In the genomic region with DNA sequence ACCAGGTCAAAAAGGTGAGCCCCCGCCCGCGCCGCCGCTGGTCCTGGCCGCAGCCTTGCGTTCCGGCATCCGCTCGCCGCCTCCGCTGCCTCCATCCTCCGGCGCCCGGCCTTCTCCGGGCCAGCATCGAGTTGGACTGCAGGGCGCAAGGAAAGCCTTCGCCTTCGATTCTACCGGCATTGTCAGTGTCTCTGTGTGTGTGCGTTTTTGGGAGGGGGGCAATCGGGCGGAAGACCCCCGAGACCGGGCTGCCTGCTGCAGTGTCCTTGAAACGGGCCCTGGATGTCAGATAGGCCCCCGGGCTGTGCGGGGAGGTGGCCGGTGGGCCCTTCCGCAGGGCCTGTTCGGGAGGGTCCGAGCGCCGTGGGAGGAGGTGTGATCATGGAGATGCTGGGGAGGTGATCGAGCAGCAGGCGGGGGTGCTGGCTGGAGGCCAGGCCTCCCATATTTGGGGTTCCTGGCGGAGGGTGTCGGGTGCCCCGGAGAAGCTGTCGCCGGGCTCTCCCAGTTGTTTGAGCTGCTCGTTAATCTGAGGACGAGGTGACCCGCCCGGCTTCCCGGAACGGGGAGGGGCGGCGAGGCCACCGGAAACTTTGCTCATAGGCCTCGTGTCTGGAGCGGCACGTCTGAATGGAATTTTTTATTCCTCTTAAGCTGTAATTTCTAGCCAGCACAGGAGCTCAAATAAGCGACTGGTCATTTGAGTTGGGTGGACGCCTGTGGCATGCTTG, we compare ENCODE assay signal across 8 cellular contexts. TPM values are rescaled to one million over a fixed set of nuclear protein-coding genes. Genes with fewer than 3 reads are reported as not detected.
DNase-seq lines count a peak whose midpoint lies in the region; ATAC-seq, FAIRE-seq and TF ChIP-seq lines count a peak whose summit lies in the region.

No MANE protein-coding gene starts in this region.

- intact Hi-C loops in pancreas (cut with DNase I) = no loop called here

- TF ChIP-seq POLR2A in GM18505 (IDR thresholded peaks at IDR 0.05; ENCODE audit: borderline replicate concordance, extremely low read depth, insufficient read depth, insufficient read length) (peak; percentile 11), tibial nerve (IDR thresholded peaks at IDR 0.05) (no peak)

- DNase-seq in RCC 7860 (ENCODE audit: low spot score) (peak; percentile 41), frontal cortex (ENCODE audit: low spot score in 2 of 2) (peak; percentile 52 to 77), pancreas (peak; percentile 52 to 86 (median 66)), tibial nerve (ENCODE audit: low spot score in 2 of 2) (peak; percentile 40 to 61), HuH-7 (ENCODE audit: low spot score) (no peak)
- DNase-seq in activated gamma-delta T cell treated with anti-CD3 and anti-CD28 coated beads, Interleukin-2, amount 50 U/mL, for 16 hours (ENCODE audit: low read depth) = peak; percentile 61

- H3K27ac ChIP-seq in pancreas (peak overlapping the region; percentile 27 to 83 (median 80)), tibial nerve (peak overlapping the region; percentile 83 to 96 (median 91))

- no peak for FAIRE-seq in RCC 7860 (lab: Jason Lieb, UNC)
- no peak for FAIRE-seq in frontal cortex (lab: Jason Lieb, UNC)
- no peak for FAIRE-seq in pancreas (lab: Jason Lieb, UNC)

- H3K27me3 ChIP-seq in pancreas = no peaks in the 10 kb centered on the region
- H3K27me3 ChIP-seq in tibial nerve = no peaks in the 10 kb centered on the region

- no peaks in the 10 kb centered on the region for H3K36me3 ChIP-seq in pancreas
- H3K36me3 ChIP-seq in tibial nerve = no peaks in the 10 kb centered on the region

- peak; percentile 9 to 38 for TF ChIP-seq EP300 in tibial nerve (IDR thresholded peaks at IDR 0.05)

- no peak for TF ChIP-seq CTCF in pancreas (IDR thresholded peaks at IDR 0.05)
- no peak for TF ChIP-seq CTCF in tibial nerve (IDR thresholded peaks at IDR 0.05)

- 4% methylated on average over 50 to 56 of the region's 56 CpGs for WGBS in pancreas, 2 donors
- 0 to 1% methylated on average over 35 to 42 of the region's 56 CpGs for WGBS in tibial nerve, 2 donors

- H3K9me3 ChIP-seq in pancreas (no peaks in the 10 kb centered on the region), tibial nerve (no peaks in the 10 kb centered on the region)

- peak overlapping the region; percentile 51 to 83 (median 72) for H3K4me3 ChIP-seq in pancreas
- peak overlapping the region; percentile 68 to 96 (median 92) for H3K4me3 ChIP-seq in tibial nerve

- ATAC-seq in GM18505 (IDR thresholded peaks at IDR 0.05; ENCODE audit: unreplicated experiment) = peak; percentile 16
- ATAC-seq in HG02759 (IDR thresholded peaks at IDR 0.05; ENCODE audit: unreplicated experiment) = peak; percentile 18
- ATAC-seq in pancreas = peak; percentile 23 to 69 (median 45)

- H3K4me1 ChIP-seq in pancreas = peaks cover 4 to 13% (median 9%) of the 10 kb centered on the region in 3 donors
- peaks cover 0 to 47% (median 17%) of the 10 kb centered on the region in 4 donors for H3K4me1 ChIP-seq in tibial nerve

RNA-seq across cellular contexts. Expression of gene HK1, which starts 40.9 kb away (rescaled TPM):
- total RNA-seq in frontal cortex = 114 TPM
- total RNA-seq in pancreas = 10 to 100 TPM in 3 of 6 donors, 1 to 10 TPM in 3; 7.2 to 18.1 (median 10.6) TPM
- polyA plus RNA-seq in pancreas = 1 to 10 TPM; 6.7 to 8.8 TPM
- 10 to 100 TPM; 27.3 to 54.0 (median 30.1) TPM for total RNA-seq in tibial nerve
